31 cellular contexts compared by ENCODE assay signal in genomic region chr13:37049810-37050209, GRCh38. TPM values are rescaled to one million over a fixed set of nuclear protein-coding genes. Genes with fewer than 3 reads are reported as not detected.
DNase-seq lines count a peak whose midpoint lies in the region; ATAC-seq, FAIRE-seq and TF ChIP-seq lines count a peak whose summit lies in the region.
"Had no signal": no experiment of that assay in that cellular context is flagged by ENCODE, and none has a peak within 500 bp of the region (broad histone marks: within the 10 kb centered on the region; RNA-seq: fewer than 3 reads in every experiment).

No MANE protein-coding gene starts in this region.

- POLR2A ChIA-PET in AG04450 (lab: Yijun Ruan, JAX), result no interaction called here
- POLR2A ChIA-PET in HepG2 (lab: Yijun Ruan, JAX), result no interaction called here

- no peak for TF ChIP-seq RAD21 in HepG2 (CRISPR knock-in tag; IDR thresholded peaks at IDR 0.05)

- H3K27me3 ChIP-seq in AG04450 (ENCODE audit: control insufficient read depth, insufficient read depth, low read length) (no peaks in the 10 kb centered on the region), brain microvascular endothelial cell (replicated peaks) (no peaks in the 10 kb centered on the region), kidney epithelial cell (ENCODE audit: control insufficient read depth, insufficient read depth, low read length) (no peaks in the 10 kb centered on the region), HepG2 (ENCODE audit: control insufficient read depth in 1 of 2, insufficient read depth in 2 of 2, low read length in 2 of 2) (no peaks in the 10 kb centered on the region)
- H3K27me3 ChIP-seq: dorsolateral prefrontal cortex, heart right ventricle, spleen, vagina had no signal

- CTCF ChIA-PET in AG04450 (lab: Charles Lee) (no interaction called here), HepG2 (lab: Yijun Ruan, JAX; ENCODE audit: low intra/inter-chr PET ratio, low total read pairs) (no interaction called here)

- FAIRE-seq in HepG2 (lab: Jason Lieb, UNC), result no peak

- DNase-seq in AG04450 (ENCODE audit: low read depth, low spot score), result no peak
- no peak for DNase-seq in HFFc6
- DNase-seq in brain microvascular endothelial cell, result no peak
- DNase-seq in kidney epithelial cell (ENCODE audit: low read depth), result no peak
- DNase-seq in HepG2 (ENCODE audit: low spot score), result no peak
- DNase-seq in H4 (ENCODE audit: low spot score), result no peak
- no peak for DNase-seq in left lobe of liver (ENCODE audit: low spot score)
- no peak for DNase-seq in ACHN
- DNase-seq: activated CD4-positive, alpha-beta T cell treated with anti-CD3 and anti-CD28 coated beads, Interleukin-2, amount 50 U/mL, for 1 hour; activated CD8-positive, alpha-beta memory T cell treated with anti-CD3 and anti-CD28 coated beads, Interleukin-2, amount 50 U/mL, for 4 hours; Calu3; central memory CD4-positive, alpha-beta T cell; dorsolateral prefrontal cortex; EL; heart right ventricle; mesendoderm; MM.1S; NCI-H146; NCI-H2171; NCI-H526; nucleus accumbens; spleen; stimulated activated CD4-positive, alpha-beta T cell treated with anti-CD3 and anti-CD28 coated beads, Interleukin-4, amount 100 ng/mL, for 24 hours; stimulated activated naive B cell treated with anti-CD40 and anti-IgM and Interleukin-4, amounts not matched to agents 10 μg/mL and 1 μg/mL and 100 μg/mL, for 72 hours; WERI-Rb-1 had no signal

- ATAC-seq in HepG2, result no peak
- ATAC-seq in left lobe of liver, result no peak
- ATAC-seq: activated T-helper 17 cell treated with anti-CD3 and anti-CD28 coated beads, Interleukin-2, amount 50 U/mL, for 72 hours; heart right ventricle; stimulated activated naive B cell treated with anti-CD40 and anti-IgM and Interleukin-4, amounts not matched to agents 10 μg/mL and 1 μg/mL and 100 μg/mL, for 72 hours had no signal

- H2AFZ ChIP-seq in HepG2 (ENCODE audit: low read length), result no peak overlapping the region

- TF ChIP-seq EP300 in HepG2 (IDR thresholded peaks at IDR 0.05; ENCODE audit: low read depth in 2 of 2, low read length in 2 of 2) (no peak), HepG2 (CRISPR knock-in tag; IDR thresholded peaks at IDR 0.05; ENCODE audit: borderline replicate concordance) (no peak)

- H3K4me2 ChIP-seq in HepG2 (ENCODE audit: low read depth, low read length), result no peak overlapping the region

- H3K36me3 Mint-ChIP-seq in HFFc6 (ENCODE audit: low read depth), result peaks cover 23% of the 10 kb centered on the region

- H3K9me3 ChIP-seq in AG04450 (ENCODE audit: control insufficient read depth, insufficient read depth, low read length) (no peaks in the 10 kb centered on the region), HepG2 (ENCODE audit: low read length) (no peaks in the 10 kb centered on the region)
- H3K9me3 ChIP-seq: vagina had no signal

- H3K4me3 Mint-ChIP-seq in HFFc6, result no peak overlapping the region
- H3K4me3 Mint-ChIP-seq: activated naive CD4-positive, alpha-beta T cell treated with anti-CD3 and anti-CD28 coated beads, Interleukin-2, amount 50 U/mL, for 24 hours; activated T-helper 17 cell treated with anti-CD3 and anti-CD28 coated beads, Interleukin-2, amount 50 U/mL, for 72 hours; stimulated activated naive B cell treated with anti-CD40 and anti-IgM and Interleukin-4, amounts not matched to agents 10 μg/mL and 1 μg/mL and 100 μg/mL, for 72 hours had no signal

- H3K36me3 ChIP-seq in brain microvascular endothelial cell (replicated peaks) (peaks cover 24% of the 10 kb centered on the region), kidney epithelial cell (ENCODE audit: control insufficient read depth, insufficient read depth, low read length) (no peaks in the 10 kb centered on the region), HepG2 (replicated peaks in 1 of 2; ENCODE audit: control insufficient read depth in 1 of 2, insufficient read depth in 2 of 2, low read length in 2 of 2) (peaks cover 2 to 26% of the 10 kb centered on the region in 2 experiments; a peak in 4 of 5 replicates)
- H3K36me3 ChIP-seq: WERI-Rb-1 had no signal

- peaks cover 8% of the 10 kb centered on the region for H3K9me3 Mint-ChIP-seq in HFFc6
- H3K9me3 Mint-ChIP-seq: activated naive CD4-positive, alpha-beta T cell treated with anti-CD3 and anti-CD28 coated beads, Interleukin-2, amount 50 U/mL, for 24 hours; activated T-helper 17 cell treated with anti-CD3 and anti-CD28 coated beads, Interleukin-2, amount 50 U/mL, for 72 hours; stimulated activated naive B cell treated with anti-CD40 and anti-IgM and Interleukin-4, amounts not matched to agents 10 μg/mL and 1 μg/mL and 100 μg/mL, for 72 hours had no signal

- no TSS peak for BruUV-seq in HepG2 (replicated peaks; lab: Mats Ljungman, UMichigan)

- H3K27ac Mint-ChIP-seq in HFFc6, result no peak overlapping the region
- H3K27ac Mint-ChIP-seq: activated naive CD4-positive, alpha-beta T cell treated with anti-CD3 and anti-CD28 coated beads, Interleukin-2, amount 50 U/mL, for 24 hours; activated T-helper 17 cell treated with anti-CD3 and anti-CD28 coated beads, Interleukin-2, amount 50 U/mL, for 72 hours; stimulated activated naive B cell treated with anti-CD40 and anti-IgM and Interleukin-4, amounts not matched to agents 10 μg/mL and 1 μg/mL and 100 μg/mL, for 72 hours had no signal

- H3K4me1 ChIP-seq in HepG2 (ENCODE audit: insufficient read depth, low read length), result no peaks in the 10 kb centered on the region

- intact Hi-C loops in HepG2 (cut with micrococcal nuclease; ENCODE audit: unreplicated experiment), result no loop called here

- no peaks in the 10 kb centered on the region; the same call in 1 of the 2 replicates for H3K27me3 Mint-ChIP-seq in HFFc6 (ENCODE audit: insufficient read depth)
- H3K27me3 Mint-ChIP-seq: activated naive CD4-positive, alpha-beta T cell treated with anti-CD3 and anti-CD28 coated beads, Interleukin-2, amount 50 U/mL, for 24 hours; activated T-helper 17 cell treated with anti-CD3 and anti-CD28 coated beads, Interleukin-2, amount 50 U/mL, for 72 hours; stimulated activated naive B cell treated with anti-CD40 and anti-IgM and Interleukin-4, amounts not matched to agents 10 μg/mL and 1 μg/mL and 100 μg/mL, for 72 hours had no signal

- H3K9ac ChIP-seq in HepG2 (ENCODE audit: insufficient read depth, low read depth, low read length), result no peak overlapping the region

- peaks cover 15% of the 10 kb centered on the region for H3K4me1 Mint-ChIP-seq in HFFc6 (ENCODE audit: low read depth)

- TF ChIP-seq CTCF in AG04450 (IDR thresholded peaks at IDR 0.05; ENCODE audit: low read depth, low read length) (peak; percentile 13; the same call in 1 of the 2 replicates), HFFc6 (IDR thresholded peaks at IDR 0.05) (peak; percentile 57), brain microvascular endothelial cell (IDR thresholded peaks at IDR 0.05; ENCODE audit: low read depth, low read length, missing control alignments) (peak; percentile 29), kidney epithelial cell (IDR thresholded peaks at IDR 0.05; ENCODE audit: insufficient read depth, low read length, poor library complexity, severe bottlenecking) (peak; percentile 11), HepG2 (CRISPR knock-in tag; IDR thresholded peaks at IDR 0.05) (no peak)

- no peaks in the 10 kb centered on the region for H4K20me1 ChIP-seq in HepG2 (ENCODE audit: insufficient read depth, low read length)

- H3K27ac ChIP-seq in AG04450 (ENCODE audit: low read depth, low read length), result no peak overlapping the region
- H3K27ac ChIP-seq in brain microvascular endothelial cell, result no peak overlapping the region
- no peak overlapping the region for H3K27ac ChIP-seq in HepG2 (ENCODE audit: extremely low read length, insufficient read depth, low read length)
- H3K27ac ChIP-seq: C4-2B, dorsolateral prefrontal cortex, heart right ventricle, spleen, vagina, WERI-Rb-1 had no signal

- no peak overlapping the region for H3K4me3 ChIP-seq in AG04450 (ENCODE audit: low read depth, low read length)
- H3K4me3 ChIP-seq in brain microvascular endothelial cell (ENCODE audit: low read depth, low read length), result no peak overlapping the region
- H3K4me3 ChIP-seq in kidney epithelial cell (ENCODE audit: low read depth, low read length), result no peak overlapping the region
- H3K4me3 ChIP-seq in HepG2 (replicated peaks in 1 of 3; ENCODE audit: insufficient read depth in 1 of 3, low read depth in 2 of 3, low read length in 3 of 3), result no peak overlapping the region
- H3K4me3 ChIP-seq: dorsolateral prefrontal cortex, heart right ventricle, spleen, vagina had no signal

- WGBS in HepG2 (ENCODE audit: low lambda C conversion rate), result 61% methylated on average over 1 of the region's 1 CpG

- in situ Hi-C loops in brain microvascular endothelial cell (cut with HindIII; ENCODE audit: low pct_ligation_motif_present, low sequenced_read_pairs) (no loop called here), HepG2 (cut with HindIII; ENCODE audit: extremely low pct_ligation_motif_present, low pct_unique_long_range_greater_than_20kb) (no loop called here), ACHN (cut with HindIII; ENCODE audit: low pct_ligation_motif_present, low pct_unique_long_range_greater_than_20kb, low sequenced_read_pairs) (no loop called here)

- TF ChIP-seq POLR2A in HepG2 (IDR thresholded peaks at IDR 0.05; ENCODE audit: insufficient read depth in 1 of 2, low read depth in 2 of 2, low read length in 2 of 2), result no peak

- H3K79me2 ChIP-seq in HepG2 (ENCODE audit: insufficient read depth, low read length), result peaks cover 30% of the 10 kb centered on the region

RNA-seq across cellular contexts. Expression of gene SUPT20H, which starts 9.7 kb away (rescaled TPM):
- polyA plus RNA-seq in AG04450 (2011; rRNA removed) (66.7 and 80.6 TPM in 2 replicates), HepG2 (2011; rRNA removed) (52.1 and 63.6 TPM in 2 replicates)
- 54.2 and 79.0 TPM in 2 replicates for polyA minus RNA-seq in AG04450 (2011; rRNA and poly(A)+ RNA removed)
- 10 to 100 TPM; 46.5 to 55.4 (median 50.2) TPM for total RNA-seq in HFFc6 (2021; fragmentation: NEBNext Ultra II Directional; extraction: Animal tissue kit (Norgen Biotek cat#: 25700))
- total RNA-seq in kidney epithelial cell (45.3 and 58.6 TPM in 2 replicates), HepG2 (2016; rRNA removed; fragmentation: Illumina TruSeq; extraction: Trizol) (33.9 and 35.0 TPM in 2 replicates), left lobe of liver (15.1 TPM)
- total RNA-seq in HepG2 (2016; cell fraction: cytosol; rRNA removed; fragmentation: Illumina TruSeq; extraction: Trizol; ENCODE audit: low read depth), result 21.9 and 24.9 TPM in 2 replicates
- total RNA-seq in HepG2 (2016; cell fraction: insoluble cytoplasmic fraction; rRNA removed; fragmentation: Illumina TruSeq; extraction: Trizol), result 34.1 and 34.7 TPM in 2 replicates
- total RNA-seq in HepG2 (2016; cell fraction: membrane; rRNA removed; fragmentation: Illumina TruSeq; extraction: Trizol), result 32.8 and 34.4 TPM in 2 replicates
- 67.4 and 70.1 TPM in 2 replicates for total RNA-seq in HepG2 (2016; cell fraction: nucleus; rRNA removed; fragmentation: Illumina TruSeq; extraction: Trizol)
- polyA plus RNA-seq in HepG2 (2011; cell fraction: cytosol; rRNA removed), result 26.4 and 30.4 TPM in 2 replicates
- polyA plus RNA-seq in HepG2 (2011; cell fraction: nucleus; rRNA removed), result 65.9 and 69.3 TPM in 2 replicates
- 24.2 and 31.8 TPM in 2 replicates for polyA plus RNA-seq in HepG2 (2012)
- 9.6 and 10.8 TPM in 2 replicates for polyA plus RNA-seq in HepG2 (2016; cell fraction: cytosol; fragmentation: Illumina TruSeq; extraction: Trizol; ENCODE audit: low read depth)
- polyA plus RNA-seq in HepG2 (2016; cell fraction: insoluble cytoplasmic fraction; fragmentation: Illumina TruSeq; extraction: Trizol; ENCODE audit: low read depth), result 40.7 and 43.9 TPM in 2 replicates
- 18.8 and 21.7 TPM in 2 replicates for polyA plus RNA-seq in HepG2 (2016; cell fraction: membrane; fragmentation: Illumina TruSeq; extraction: Trizol; ENCODE audit: low read depth)
- 73.4 and 78.0 TPM in 2 replicates for polyA plus RNA-seq in HepG2 (2016; cell fraction: nucleus; fragmentation: Illumina TruSeq; extraction: Trizol; ENCODE audit: insufficient read depth, low read depth)
- polyA minus RNA-seq in HepG2 (2011; rRNA and poly(A)+ RNA removed; ENCODE audit: low replicate concordance), result 19.3 and 30.9 TPM in 2 replicates
- polyA minus RNA-seq in HepG2 (2011; cell fraction: cytosol; rRNA and poly(A)+ RNA removed), result 14.4 and 20.3 TPM in 2 replicates
- polyA minus RNA-seq in HepG2 (2011; cell fraction: nucleus; rRNA and poly(A)+ RNA removed), result 154 and 170 TPM in 2 replicates
- 23.8 and 24.5 TPM in 2 replicates for total RNA-seq in H4 (2014; rRNA removed; shearing (Covaris generic))

RNA-seq across cellular contexts. Expression of gene EXOSC8, which starts 49.2 kb away (rescaled TPM):
- polyA plus RNA-seq in AG04450 (2011; rRNA removed), result 24.9 and 34.5 TPM in 2 replicates
- 6.1 and 12.1 TPM in 2 replicates for polyA minus RNA-seq in AG04450 (2011; rRNA and poly(A)+ RNA removed)
- total RNA-seq in HFFc6 (2021; fragmentation: NEBNext Ultra II Directional; extraction: Animal tissue kit (Norgen Biotek cat#: 25700)), result 10 to 100 TPM; 23.2 to 37.8 (median 36.2) TPM
- 48.4 and 55.7 TPM in 2 replicates for total RNA-seq in kidney epithelial cell
- 95.8 and 128 TPM in 2 replicates for total RNA-seq in HepG2 (2016; rRNA removed; fragmentation: Illumina TruSeq; extraction: Trizol)
- total RNA-seq in HepG2 (2016; cell fraction: cytosol; rRNA removed; fragmentation: Illumina TruSeq; extraction: Trizol; ENCODE audit: low read depth), result 30.2 and 32.2 TPM in 2 replicates
- 93.9 and 124 TPM in 2 replicates for total RNA-seq in HepG2 (2016; cell fraction: insoluble cytoplasmic fraction; rRNA removed; fragmentation: Illumina TruSeq; extraction: Trizol)
- 32.7 and 38.7 TPM in 2 replicates for total RNA-seq in HepG2 (2016; cell fraction: membrane; rRNA removed; fragmentation: Illumina TruSeq; extraction: Trizol)
- 63.2 and 66.3 TPM in 2 replicates for total RNA-seq in HepG2 (2016; cell fraction: nucleus; rRNA removed; fragmentation: Illumina TruSeq; extraction: Trizol)
- polyA plus RNA-seq in HepG2 (2011; rRNA removed), result 28.2 and 38.6 TPM in 2 replicates
- polyA plus RNA-seq in HepG2 (2011; cell fraction: cytosol; rRNA removed), result 17.6 and 18.4 TPM in 2 replicates
- polyA plus RNA-seq in HepG2 (2011; cell fraction: nucleus; rRNA removed), result 30.3 and 35.7 TPM in 2 replicates
- polyA plus RNA-seq in HepG2 (2012), result 40.5 and 59.2 TPM in 2 replicates
- 23.2 and 23.4 TPM in 2 replicates for polyA plus RNA-seq in HepG2 (2016; cell fraction: cytosol; fragmentation: Illumina TruSeq; extraction: Trizol; ENCODE audit: low read depth)
- 124 and 130 TPM in 2 replicates for polyA plus RNA-seq in HepG2 (2016; cell fraction: insoluble cytoplasmic fraction; fragmentation: Illumina TruSeq; extraction: Trizol; ENCODE audit: low read depth)
- polyA plus RNA-seq in HepG2 (2016; cell fraction: membrane; fragmentation: Illumina TruSeq; extraction: Trizol; ENCODE audit: low read depth), result 25.9 and 27.7 TPM in 2 replicates
- polyA plus RNA-seq in HepG2 (2016; cell fraction: nucleus; fragmentation: Illumina TruSeq; extraction: Trizol; ENCODE audit: insufficient read depth, low read depth), result 118 and 135 TPM in 2 replicates
- polyA minus RNA-seq in HepG2 (2011; rRNA and poly(A)+ RNA removed; ENCODE audit: low replicate concordance), result 7.3 and 17.5 TPM in 2 replicates
- polyA minus RNA-seq in HepG2 (2011; cell fraction: cytosol; rRNA and poly(A)+ RNA removed), result 10.3 and 17.3 TPM in 2 replicates
- polyA minus RNA-seq in HepG2 (2011; cell fraction: nucleus; rRNA and poly(A)+ RNA removed), result 26.2 and 26.4 TPM in 2 replicates
- 55.9 and 60.1 TPM in 2 replicates for total RNA-seq in H4 (2014; rRNA removed; shearing (Covaris generic))
- total RNA-seq in left lobe of liver, result 10.2 TPM

RNA-seq across cellular contexts. Expression of gene ALG5, which starts 50.7 kb away (rescaled TPM):
- polyA plus RNA-seq in AG04450 (2011; rRNA removed) (36.4 and 51.6 TPM in 2 replicates), HepG2 (2011; rRNA removed) (24.5 and 27.8 TPM in 2 replicates)
- polyA minus RNA-seq in AG04450 (2011; rRNA and poly(A)+ RNA removed), result 8.2 and 13.6 TPM in 2 replicates
- total RNA-seq in HFFc6 (2021; fragmentation: NEBNext Ultra II Directional; extraction: Animal tissue kit (Norgen Biotek cat#: 25700)), result 10 to 100 TPM; 31.0 to 41.9 (median 33.4) TPM
- total RNA-seq in kidney epithelial cell (28.8 and 32.0 TPM in 2 replicates), HepG2 (2016; rRNA removed; fragmentation: Illumina TruSeq; extraction: Trizol) (29.0 and 51.1 TPM in 2 replicates), left lobe of liver (22.5 TPM)
- 23.5 and 24.8 TPM in 2 replicates for total RNA-seq in HepG2 (2016; cell fraction: cytosol; rRNA removed; fragmentation: Illumina TruSeq; extraction: Trizol; ENCODE audit: low read depth)
- total RNA-seq in HepG2 (2016; cell fraction: insoluble cytoplasmic fraction; rRNA removed; fragmentation: Illumina TruSeq; extraction: Trizol), result 31.0 and 53.0 TPM in 2 replicates
- total RNA-seq in HepG2 (2016; cell fraction: membrane; rRNA removed; fragmentation: Illumina TruSeq; extraction: Trizol), result 24.4 and 24.7 TPM in 2 replicates
- 45.9 and 47.6 TPM in 2 replicates for total RNA-seq in HepG2 (2016; cell fraction: nucleus; rRNA removed; fragmentation: Illumina TruSeq; extraction: Trizol)
- polyA plus RNA-seq in HepG2 (2011; cell fraction: cytosol; rRNA removed), result 10.7 and 18.2 TPM in 2 replicates
- polyA plus RNA-seq in HepG2 (2011; cell fraction: nucleus; rRNA removed), result 6.3 and 8.1 TPM in 2 replicates
- polyA plus RNA-seq in HepG2 (2012), result 21.9 and 24.5 TPM in 2 replicates
- 14.4 and 17.4 TPM in 2 replicates for polyA plus RNA-seq in HepG2 (2016; cell fraction: cytosol; fragmentation: Illumina TruSeq; extraction: Trizol; ENCODE audit: low read depth)
- 25.0 and 27.4 TPM in 2 replicates for polyA plus RNA-seq in HepG2 (2016; cell fraction: insoluble cytoplasmic fraction; fragmentation: Illumina TruSeq; extraction: Trizol; ENCODE audit: low read depth)
- 14.3 and 16.1 TPM in 2 replicates for polyA plus RNA-seq in HepG2 (2016; cell fraction: membrane; fragmentation: Illumina TruSeq; extraction: Trizol; ENCODE audit: low read depth)
- 56.0 and 59.6 TPM in 2 replicates for polyA plus RNA-seq in HepG2 (2016; cell fraction: nucleus; fragmentation: Illumina TruSeq; extraction: Trizol; ENCODE audit: insufficient read depth, low read depth)
- polyA minus RNA-seq in HepG2 (2011; rRNA and poly(A)+ RNA removed; ENCODE audit: low replicate concordance), result 5.3 and 9.5 TPM in 2 replicates
- polyA minus RNA-seq in HepG2 (2011; cell fraction: cytosol; rRNA and poly(A)+ RNA removed), result 6.9 and 12.7 TPM in 2 replicates
- 22.5 and 42.6 TPM in 2 replicates for polyA minus RNA-seq in HepG2 (2011; cell fraction: nucleus; rRNA and poly(A)+ RNA removed)
- total RNA-seq in H4 (2014; rRNA removed; shearing (Covaris generic)), result 21.5 and 28.2 TPM in 2 replicates

RNA-seq across cellular contexts. Expression of gene CSNK1A1L, which starts 55.7 kb away (rescaled TPM):
- polyA plus RNA-seq in AG04450 (2011; rRNA removed) (not detected in 2 replicates), HepG2 (2011; rRNA removed) (not detected in 2 replicates)
- polyA minus RNA-seq in AG04450 (2011; rRNA and poly(A)+ RNA removed), result not detected in 2 replicates
- not detected for total RNA-seq in HFFc6 (2021; fragmentation: NEBNext Ultra II Directional; extraction: Animal tissue kit (Norgen Biotek cat#: 25700))
- total RNA-seq in kidney epithelial cell (not detected in 2 replicates), HepG2 (2016; rRNA removed; fragmentation: Illumina TruSeq; extraction: Trizol) (not detected in 2 replicates), left lobe of liver (not detected)
- not detected in 2 replicates for total RNA-seq in HepG2 (2016; cell fraction: cytosol; rRNA removed; fragmentation: Illumina TruSeq; extraction: Trizol; ENCODE audit: low read depth)
- total RNA-seq in HepG2 (2016; cell fraction: insoluble cytoplasmic fraction; rRNA removed; fragmentation: Illumina TruSeq; extraction: Trizol), result not detected in 2 replicates
- total RNA-seq in HepG2 (2016; cell fraction: membrane; rRNA removed; fragmentation: Illumina TruSeq; extraction: Trizol), result not detected in 2 replicates
- total RNA-seq in HepG2 (2016; cell fraction: nucleus; rRNA removed; fragmentation: Illumina TruSeq; extraction: Trizol), result not detected in 2 replicates
- not detected in 2 replicates for polyA plus RNA-seq in HepG2 (2011; cell fraction: cytosol; rRNA removed)
- not detected in 2 replicates for polyA plus RNA-seq in HepG2 (2011; cell fraction: nucleus; rRNA removed)
- polyA plus RNA-seq in HepG2 (2012), result not detected in 2 replicates
- not detected in 2 replicates for polyA plus RNA-seq in HepG2 (2016; cell fraction: cytosol; fragmentation: Illumina TruSeq; extraction: Trizol; ENCODE audit: low read depth)
- not detected in 2 replicates for polyA plus RNA-seq in HepG2 (2016; cell fraction: insoluble cytoplasmic fraction; fragmentation: Illumina TruSeq; extraction: Trizol; ENCODE audit: low read depth)
- not detected in 2 replicates for polyA plus RNA-seq in HepG2 (2016; cell fraction: membrane; fragmentation: Illumina TruSeq; extraction: Trizol; ENCODE audit: low read depth)
- not detected in 2 replicates for polyA plus RNA-seq in HepG2 (2016; cell fraction: nucleus; fragmentation: Illumina TruSeq; extraction: Trizol; ENCODE audit: insufficient read depth, low read depth)
- polyA minus RNA-seq in HepG2 (2011; rRNA and poly(A)+ RNA removed; ENCODE audit: low replicate concordance), result not detected in 2 replicates
- not detected in 2 replicates for polyA minus RNA-seq in HepG2 (2011; cell fraction: cytosol; rRNA and poly(A)+ RNA removed)
- polyA minus RNA-seq in HepG2 (2011; cell fraction: nucleus; rRNA and poly(A)+ RNA removed), result not detected in 2 replicates
- not detected in 2 replicates for total RNA-seq in H4 (2014; rRNA removed; shearing (Covaris generic))
- total RNA-seq: activated T-helper 17 cell treated with anti-CD3 and anti-CD28 coated beads, Interleukin-2, amount 50 U/mL, for 72 hours; Calu3; dorsolateral prefrontal cortex; heart right ventricle; myocyte; spleen; temporal lobe; vagina had no signal
- polyA plus RNA-seq: heart right ventricle, spleen had no signal
